Comparison of ENCODE assay signal across 26 cellular contexts in the genomic region with DNA sequence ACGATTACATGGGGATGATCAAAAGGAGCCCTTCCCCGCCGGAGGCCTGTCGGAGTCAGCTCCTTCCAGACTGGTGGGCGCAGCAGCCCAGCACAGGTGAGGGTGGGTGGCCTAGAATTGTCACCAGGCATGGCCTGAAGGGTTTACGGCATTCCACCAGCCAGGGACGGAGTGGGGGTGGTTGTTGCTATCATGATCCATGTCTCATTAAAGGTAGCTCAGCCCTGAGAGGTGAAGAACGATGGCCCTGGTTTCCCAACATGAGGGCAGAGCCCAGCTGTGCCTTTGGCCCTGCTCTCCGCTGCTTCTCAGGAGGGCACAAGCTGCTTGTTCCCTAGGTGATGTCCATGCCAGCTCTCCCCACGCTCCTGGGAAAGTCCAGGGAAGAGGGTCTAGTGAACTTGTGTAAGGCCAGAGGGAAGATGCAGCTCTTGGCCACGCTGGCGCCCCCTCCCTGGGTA. TPM values are rescaled to one million over a fixed set of nuclear protein-coding genes. Genes with fewer than 3 reads are reported as not detected.
DNase-seq lines count a peak whose midpoint lies in the region; ATAC-seq and TF ChIP-seq lines count a peak whose summit lies in the region.
"Had no signal": no experiment of that assay in that cellular context is flagged by ENCODE, and none has a peak within 500 bp of the region (broad histone marks: within the 10 kb centered on the region; RNA-seq: fewer than 3 reads in every experiment).

No MANE protein-coding gene starts in this region.

- no peaks in the 10 kb centered on the region for H3K4me1 ChIP-seq in HEK293 (ENCODE audit: control insufficient read depth, insufficient read depth, low read length)
- H3K4me1 ChIP-seq in effector memory CD4-positive, alpha-beta T cell (ENCODE audit: control insufficient read depth, insufficient read depth, low read length, poor library complexity, severe bottlenecking), result no peaks in the 10 kb centered on the region
- H3K4me1 ChIP-seq: vagina had no signal

- peaks cover 0 to 54% of the 10 kb centered on the region in 2 experiments; a peak in 1 of 3 replicates for H3K36me3 ChIP-seq in HEK293 (ENCODE audit: control insufficient read depth in 2 of 2, insufficient read depth in 1 of 2, low read length in 2 of 2)
- no peaks in the 10 kb centered on the region for H3K36me3 ChIP-seq in effector memory CD4-positive, alpha-beta T cell (ENCODE audit: control insufficient read depth, insufficient read depth, low read length)
- H3K36me3 ChIP-seq: esophagus muscularis mucosa, vagina had no signal

- no peak overlapping the region for H3K4me3 Mint-ChIP-seq in activated CD8-positive, alpha-beta T cell treated with anti-CD3 and anti-CD28 coated beads for 36 hours
- H3K4me3 Mint-ChIP-seq in memory B cell, result peak overlapping the region; percentile 27
- H3K4me3 Mint-ChIP-seq in stimulated activated naive B cell treated with anti-CD40 and anti-IgM and Interleukin-4, amounts not matched to agents 10 μg/mL and 1 μg/mL and 100 μg/mL, for 72 hours, result peak overlapping the region; percentile 59 to 77
- H3K4me3 Mint-ChIP-seq: activated naive CD4-positive, alpha-beta T cell treated with anti-CD3 and anti-CD28 coated beads, Interleukin-2, amount 50 U/mL, for 24 hours; activated T-cell treated with anti-CD3 and anti-CD28 coated beads, Interleukin-2, amount 50 U/mL, for 72 hours; CD4-positive, alpha-beta T cell had no signal

- no peaks in the 10 kb centered on the region for H3K9me3 ChIP-seq in HEK293 (ENCODE audit: control insufficient read depth, insufficient read depth, low read depth, low read length)
- H3K9me3 ChIP-seq in effector memory CD4-positive, alpha-beta T cell (ENCODE audit: control insufficient read depth, low read length), result no peaks in the 10 kb centered on the region
- H3K9me3 ChIP-seq: esophagus muscularis mucosa, lower lobe of right lung, vagina had no signal

- no peak for DNase-seq in activated CD8-positive, alpha-beta T cell treated with anti-CD3 and anti-CD28 coated beads for 36 hours
- DNase-seq in memory B cell (ENCODE audit: low spot score in 2 of 2), result no peak
- no peak for DNase-seq in stimulated activated naive B cell treated with anti-CD40 and anti-IgM and Interleukin-4, amounts not matched to agents 10 μg/mL and 1 μg/mL and 100 μg/mL, for 72 hours
- DNase-seq in effector memory CD4-positive, alpha-beta T cell, result no peak
- DNase-seq: activated CD4-positive, CD25-positive, alpha-beta regulatory T cell treated with anti-CD3 and anti-CD28 coated beads, Interleukin-2, amount 50 U/mL, for 72 hours; activated T-cell treated with anti-CD3 and anti-CD28 coated beads, Interleukin-2, amount 50 U/mL, for 72 hours; CD4-positive, alpha-beta T cell; DMS 273 treated with DMSO at 0.1 percent for 48 hours; effector CD8-positive, alpha-beta T cell; hypothalamus; islet precursor cell; NCI-H187; NCI-H748 treated with DMSO at 0.1 percent for 48 hours; occipital lobe; PC-3; SHP77; stimulated activated CD4-positive, alpha-beta T cell treated with anti-CD3 and anti-CD28 coated beads, Interleukin-12 subunit alpha, Interleukin-12 subunit beta, amount 100 ng/mL, for 4 hours had no signal

- intact Hi-C loops in activated CD8-positive, alpha-beta T cell treated with anti-CD3 and anti-CD28 coated beads for 36 hours (cut with micrococcal nuclease), result no loop called here

- no peaks in the 10 kb centered on the region for H3K27me3 ChIP-seq in effector memory CD4-positive, alpha-beta T cell (replicated peaks; ENCODE audit: control insufficient read depth, insufficient read depth, low read length, poor library complexity, severe bottlenecking)
- H3K27me3 ChIP-seq: esophagus muscularis mucosa, vagina had no signal

- peak overlapping the region; percentile 11 for H3K27ac Mint-ChIP-seq in activated CD8-positive, alpha-beta T cell treated with anti-CD3 and anti-CD28 coated beads for 36 hours
- peak overlapping the region; percentile 60 for H3K27ac Mint-ChIP-seq in memory B cell
- H3K27ac Mint-ChIP-seq in stimulated activated naive B cell treated with anti-CD40 and anti-IgM and Interleukin-4, amounts not matched to agents 10 μg/mL and 1 μg/mL and 100 μg/mL, for 72 hours, result peak overlapping the region; percentile 97
- H3K27ac Mint-ChIP-seq: activated T-cell treated with anti-CD3 and anti-CD28 coated beads, Interleukin-2, amount 50 U/mL, for 72 hours; CD4-positive, alpha-beta T cell had no signal

- ATAC-seq in activated CD8-positive, alpha-beta T cell treated with anti-CD3 and anti-CD28 coated beads for 36 hours, result no peak
- ATAC-seq in memory B cell (ENCODE audit: low read depth) (no peak), SK-N-SH treated with all-trans-retinoic acid at 6 μM for 48 hours (no peak), GM18517 (IDR thresholded peaks at IDR 0.05; ENCODE audit: unreplicated experiment) (no peak)
- no peak for ATAC-seq in stimulated activated naive B cell treated with anti-CD40 and anti-IgM and Interleukin-4, amounts not matched to agents 10 μg/mL and 1 μg/mL and 100 μg/mL, for 72 hours (replicated peaks)
- ATAC-seq: activated T-cell treated with anti-CD3 and anti-CD28 coated beads, Interleukin-2, amount 50 U/mL, for 72 hours; HCT116; PC-3 had no signal

- CTCF ChIA-PET in HEK293 (lab: Yijun Ruan, JAX), result no interaction called here
- CTCF ChIA-PET in activated CD8-positive, alpha-beta T cell treated with anti-CD3 and anti-CD28 coated beads for 36 hours (lab: Charles Lee), result interaction anchor here (3.2 to 5.6 kb wide), 2 partner anchors 74 to 92 kb away, joined by 12 to 22 read pairs; no protein-coding TSS in a partner anchor

- no peaks in the 10 kb centered on the region for H3K9me3 Mint-ChIP-seq in activated CD8-positive, alpha-beta T cell treated with anti-CD3 and anti-CD28 coated beads for 36 hours
- no peaks in the 10 kb centered on the region for H3K9me3 Mint-ChIP-seq in memory B cell
- H3K9me3 Mint-ChIP-seq in stimulated activated naive B cell treated with anti-CD40 and anti-IgM and Interleukin-4, amounts not matched to agents 10 μg/mL and 1 μg/mL and 100 μg/mL, for 72 hours, result peaks cover 0 to 3% of the 10 kb centered on the region in 2 donors
- H3K9me3 Mint-ChIP-seq: activated naive CD4-positive, alpha-beta T cell treated with anti-CD3 and anti-CD28 coated beads, Interleukin-2, amount 50 U/mL, for 24 hours; activated T-cell treated with anti-CD3 and anti-CD28 coated beads, Interleukin-2, amount 50 U/mL, for 72 hours; CD4-positive, alpha-beta T cell had no signal

- no peak for TF ChIP-seq CTCF in HEK293 (tag by site-specific recombination; IDR thresholded peaks at IDR 0.05)
- TF ChIP-seq CTCF in activated CD8-positive, alpha-beta T cell treated with anti-CD3 and anti-CD28 coated beads for 36 hours (IDR thresholded peaks at IDR 0.05), result no peak

- no peak overlapping the region for H3K27ac ChIP-seq in HEK293 (ENCODE audit: extremely low read depth, low read depth, low read length)
- no peak overlapping the region for H3K27ac ChIP-seq in effector memory CD4-positive, alpha-beta T cell (ENCODE audit: insufficient read depth, low read length, poor library complexity, severe bottlenecking)
- H3K27ac ChIP-seq: esophagus muscularis mucosa, lower lobe of right lung, vagina had no signal

- H3K36me3 Mint-ChIP-seq in activated CD8-positive, alpha-beta T cell treated with anti-CD3 and anti-CD28 coated beads for 36 hours (ENCODE audit: low read depth), result peaks cover 84% of the 10 kb centered on the region
- H3K36me3 Mint-ChIP-seq in memory B cell, result peaks cover 54% of the 10 kb centered on the region
- H3K36me3 Mint-ChIP-seq in stimulated activated naive B cell treated with anti-CD40 and anti-IgM and Interleukin-4, amounts not matched to agents 10 μg/mL and 1 μg/mL and 100 μg/mL, for 72 hours, result peaks cover 84 to 95% of the 10 kb centered on the region in 2 donors

- no peak overlapping the region for H3K4me3 ChIP-seq in HEK293 (ENCODE audit: low read depth, low read length)
- H3K4me3 ChIP-seq in effector memory CD4-positive, alpha-beta T cell (ENCODE audit: insufficient read depth, low read depth, low read length, poor library complexity, severe bottlenecking), result no peak overlapping the region
- H3K4me3 ChIP-seq: esophagus muscularis mucosa, lower lobe of right lung, vagina had no signal

- POLR2A ChIA-PET in HEK293 (lab: Yijun Ruan, JAX), result no interaction called here
- POLR2A ChIA-PET in activated CD8-positive, alpha-beta T cell treated with anti-CD3 and anti-CD28 coated beads for 36 hours (lab: Charles Lee), result interaction anchor here (0.6 to 10.3 kb wide), 14 partner anchors 9 to 80 kb away, joined by 3 to 141 read pairs (median 4); a partner anchor contains a TSS

- no peaks in the 10 kb centered on the region for H3K27me3 Mint-ChIP-seq in activated CD8-positive, alpha-beta T cell treated with anti-CD3 and anti-CD28 coated beads for 36 hours
- H3K27me3 Mint-ChIP-seq in memory B cell, result no peaks in the 10 kb centered on the region
- no peaks in the 10 kb centered on the region for H3K27me3 Mint-ChIP-seq in stimulated activated naive B cell treated with anti-CD40 and anti-IgM and Interleukin-4, amounts not matched to agents 10 μg/mL and 1 μg/mL and 100 μg/mL, for 72 hours
- H3K27me3 Mint-ChIP-seq: activated naive CD4-positive, alpha-beta T cell treated with anti-CD3 and anti-CD28 coated beads, Interleukin-2, amount 50 U/mL, for 24 hours; CD4-positive, alpha-beta T cell had no signal

- peaks cover 46% of the 10 kb centered on the region for H3K4me1 Mint-ChIP-seq in activated CD8-positive, alpha-beta T cell treated with anti-CD3 and anti-CD28 coated beads for 36 hours (ENCODE audit: low read depth)
- peaks cover 67% of the 10 kb centered on the region for H3K4me1 Mint-ChIP-seq in memory B cell
- H3K4me1 Mint-ChIP-seq in stimulated activated naive B cell treated with anti-CD40 and anti-IgM and Interleukin-4, amounts not matched to agents 10 μg/mL and 1 μg/mL and 100 μg/mL, for 72 hours, result peaks cover 80 to 98% of the 10 kb centered on the region in 2 donors

TF ChIP-seq in HEK293, 187 proteins besides CTCF, POLR2A, EP300 and RAD21:
- TF ChIP-seq ZNF274 (IDR thresholded peaks at IDR 0.05; ENCODE audit: low read length) (no peak), ZNF274 (tag by site-specific recombination; IDR thresholded peaks at IDR 0.05; ENCODE audit: borderline replicate concordance) (no peak), EGR2 (tag by site-specific recombination; IDR thresholded peaks at IDR 0.05; ENCODE audit: low read depth) (peak; percentile 53)

TF ChIP-seq in SK-N-SH treated with all-trans-retinoic acid at 6 μM for 48 hours, 23 proteins besides CTCF, POLR2A, EP300 and RAD21 (continues in another document):
- no peak for TF ChIP-seq ESRRG (CRISPR knock-in tag; IDR thresholded peaks at IDR 0.05)

RNA-seq across cellular contexts. Expression of a gene that starts 14.2 kb away (rescaled TPM):
- 100 to 1,000 TPM; 221 to 224 TPM for total RNA-seq in activated CD8-positive, alpha-beta T cell treated with anti-CD3 and anti-CD28 coated beads for 36 hours
- total RNA-seq: G401, PC-3 had no signal

Comparison
In these comparisons a context has a peak if more than half of its experiments do, and no peak if none do; other contexts are left out.
1. H3K27ac Mint-ChIP-seq: peak in every context shown above with its lines; median percentile 97 in stimulated activated naive B cell treated with anti-CD40 and anti-IgM and Interleukin-4, amounts not matched to agents 10 μg/mL and 1 μg/mL and 100 μg/mL, for 72 hours; 60 in memory B cell; 11 in activated CD8-positive, alpha-beta T cell treated with anti-CD3 and anti-CD28 coated beads for 36 hours.